Comparison of ENCODE assay signal across 29 cellular contexts in the genomic region with DNA sequence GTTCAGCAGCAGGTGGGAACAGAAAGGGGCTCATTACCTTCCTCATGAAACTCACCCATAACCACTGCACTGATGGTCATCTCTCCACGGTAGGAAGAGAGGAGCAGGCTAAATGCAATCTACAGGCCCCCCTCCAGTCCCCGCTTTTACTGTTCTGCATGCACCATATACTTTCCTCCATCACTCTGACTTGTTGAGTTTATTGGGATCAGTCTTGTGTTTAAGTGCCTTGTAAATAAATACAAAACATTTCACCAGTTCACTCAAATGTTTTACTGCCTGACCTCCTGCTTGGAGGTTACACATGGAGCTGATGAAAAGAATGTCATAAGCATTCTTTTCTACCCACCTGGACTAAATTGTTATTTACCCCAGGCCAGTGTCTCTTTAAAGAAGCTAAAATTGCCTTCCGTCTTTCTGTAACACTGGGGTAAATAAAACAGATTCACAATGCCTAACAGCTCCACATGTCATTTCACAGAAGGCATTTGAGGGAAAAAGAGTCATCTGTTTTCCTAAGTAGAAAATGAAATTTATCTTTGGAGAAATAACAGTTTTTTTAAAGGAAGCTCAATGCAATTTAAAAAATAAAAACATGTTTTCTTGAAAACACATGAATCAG. TPM values are rescaled to one million over a fixed set of nuclear protein-coding genes. Genes with fewer than 3 reads are reported as not detected.
DNase-seq lines count a peak whose midpoint lies in the region; ATAC-seq and TF ChIP-seq lines count a peak whose summit lies in the region.
"Had no signal": no experiment of that assay in that cellular context is flagged by ENCODE, and none has a peak within 500 bp of the region (broad histone marks: within the 10 kb centered on the region; RNA-seq: fewer than 3 reads in every experiment).

No MANE protein-coding gene starts in this region.

- peak overlapping the region; percentile 43; the same call in 1 of the 2 replicates for H3K27ac ChIP-seq in HUES64 (ENCODE audit: low read depth, low read length)
- H3K27ac ChIP-seq: esophagus squamous epithelium, gastroesophageal sphincter, lower lobe of right lung, parathyroid adenoma, thyroid gland had no signal

- H3K4me3 ChIP-seq in HUES64 (ENCODE audit: low read length): no peak overlapping the region
- H3K4me3 ChIP-seq: esophagus squamous epithelium, gastroesophageal sphincter, lower lobe of right lung, thyroid gland had no signal

- no peaks in the 10 kb centered on the region for H3K9me3 ChIP-seq in HUES64 (ENCODE audit: insufficient read depth, low read depth, low read length)
- H3K9me3 ChIP-seq: esophagus squamous epithelium, gastroesophageal sphincter, lower lobe of right lung, thyroid gland had no signal

- no peak for TF ChIP-seq CTCF in osteocyte (IDR thresholded peaks at IDR 0.05)

- peak overlapping the region; percentile 35 for H3K27ac Mint-ChIP-seq in osteocyte (ENCODE audit: unreplicated experiment)
- H3K27ac Mint-ChIP-seq: activated naive CD4-positive, alpha-beta T cell treated with anti-CD3 and anti-CD28 coated beads for 36 hours; CD8-positive, alpha-beta memory T cell; endodermal cell; stimulated activated naive CD8-positive, alpha-beta T cell treated with anti-CD3 and anti-CD28 coated beads, Interleukin-15, Interleukin-2, amounts not matched to agents 100 ng/mL and 50 ng/mL, for 24 hours had no signal

- H3K4me1 ChIP-seq in HUES64 (ENCODE audit: insufficient read depth, low read length): peaks cover 41% of the 10 kb centered on the region
- H3K4me1 ChIP-seq: parathyroid adenoma had no signal

- H3K9me3 Mint-ChIP-seq in osteocyte (ENCODE audit: unreplicated experiment): no peaks in the 10 kb centered on the region
- H3K9me3 Mint-ChIP-seq: activated naive CD4-positive, alpha-beta T cell treated with anti-CD3 and anti-CD28 coated beads for 36 hours; CD8-positive, alpha-beta memory T cell; endodermal cell; stimulated activated naive CD8-positive, alpha-beta T cell treated with anti-CD3 and anti-CD28 coated beads, Interleukin-15, Interleukin-2, amounts not matched to agents 100 ng/mL and 50 ng/mL, for 24 hours had no signal

- no peaks in the 10 kb centered on the region for H3K27me3 Mint-ChIP-seq in osteocyte (ENCODE audit: unreplicated experiment)

- no peak overlapping the region for H3K4me3 Mint-ChIP-seq in osteocyte (ENCODE audit: unreplicated experiment)
- H3K4me3 Mint-ChIP-seq: activated naive CD4-positive, alpha-beta T cell treated with anti-CD3 and anti-CD28 coated beads for 36 hours; CD8-positive, alpha-beta memory T cell; endodermal cell; nephron progenitor cell; stimulated activated naive CD8-positive, alpha-beta T cell treated with anti-CD3 and anti-CD28 coated beads, Interleukin-15, Interleukin-2, amounts not matched to agents 100 ng/mL and 50 ng/mL, for 24 hours had no signal

- peaks cover 4% of the 10 kb centered on the region for H3K36me3 Mint-ChIP-seq in osteocyte (ENCODE audit: unreplicated experiment)
- H3K36me3 Mint-ChIP-seq: CD8-positive, alpha-beta memory T cell had no signal

- H3K27me3 ChIP-seq in HUES64 (ENCODE audit: insufficient read depth, low read length): no peaks in the 10 kb centered on the region
- H3K27me3 ChIP-seq: esophagus squamous epithelium, gastroesophageal sphincter, thyroid gland had no signal

- peak overlapping the region; percentile 7; the same call in 1 of the 2 replicates for H3K9ac ChIP-seq in HUES64 (ENCODE audit: low read depth, low read length)
- H3K9ac ChIP-seq: parathyroid adenoma had no signal

- no peak for ATAC-seq in GM19023 (IDR thresholded peaks at IDR 0.05; ENCODE audit: unreplicated experiment)
- ATAC-seq: gastroesophageal sphincter, lower lobe of right lung, Right ventricle myocardium inferior, sciatic nerve had no signal

- peaks cover 76% of the 10 kb centered on the region for H3K4me1 Mint-ChIP-seq in osteocyte (ENCODE audit: unreplicated experiment)

- H3K36me3 ChIP-seq in HUES64 (ENCODE audit: insufficient read depth, low read length): no peaks in the 10 kb centered on the region
- H3K36me3 ChIP-seq: esophagus squamous epithelium, gastroesophageal sphincter, lower lobe of right lung, thyroid gland had no signal

- DNase-seq in DMS79 treated with DMSO at 0.1 percent for 48 hours (lab: John Stamatoyannopoulos, UW) (peak; percentile 68), NCI-H748 treated with DMSO at 0.1 percent for 48 hours (lab: John Stamatoyannopoulos, UW) (peak; percentile 23), osteocyte (ENCODE audit: extremely low spot score, unreplicated experiment) (no peak), DMS153 (lab: John Stamatoyannopoulos, UW) (no peak), anterior cingulate cortex (lab: John Stamatoyannopoulos, UW) (no peak)
- DNase-seq: activated CD4-positive, alpha-beta T cell treated with anti-CD3 and anti-CD28 coated beads, Interleukin-2, amount 50 U/mL, for 1 hour; activated naive CD4-positive, alpha-beta T cell treated with anti-CD3 and anti-CD28 coated beads for 36 hours; amniotic stem cell; CD8-positive, alpha-beta memory T cell; cortex of kidney; endodermal cell; esophagus squamous epithelium; Kasumi-1; lower lobe of right lung; NCI-H1105; NCI-H2081 treated with DMSO at 0.1 percent for 48 hours; NCI-H526 treated with DMSO at 0.1 percent for 48 hours; nephron progenitor cell; stimulated activated CD4-positive, alpha-beta T cell treated with anti-CD3 and anti-CD28 coated beads, Interleukin-15, amount 100 ng/mL, for 24 hours; T-helper 9 cell; thyroid gland had no signal

- 92% methylated on average over 1 of the region's 3 CpGs for WGBS in HUES64

RNA-seq across cellular contexts. Expression of a gene that starts 30.7 kb away (rescaled TPM):
- 22.5 TPM for polyA plus RNA-seq in HUES64 (2013, experiment 1 of 2)
- 25.4 TPM for polyA plus RNA-seq in HUES64 (2013, experiment 2 of 2)
- total RNA-seq in osteocyte: 140 and 142 TPM in 2 replicates
- total RNA-seq: OCI-LY7 had no signal

Comparison
In these comparisons a context has a peak if more than half of its experiments do, and no peak if none do; other contexts are left out.
1. DNase-seq: peak in DMS79 treated with DMSO at 0.1 percent for 48 hours (single experiment) and NCI-H748 treated with DMSO at 0.1 percent for 48 hours (single experiment); none in osteocyte (single experiment), DMS153 (single experiment) and anterior cingulate cortex (0 of 58).